Comparison of ENCODE assay signal across 17 cellular contexts in genomic region chr17:75396781-75397180, GRCh38. TPM values are rescaled to one million over a fixed set of nuclear protein-coding genes. Genes with fewer than 3 reads are reported as not detected.
A peak's percentile ranks its signal among the peaks of the same experiment; 100 is the strongest.
DNase-seq lines count a peak whose midpoint lies in the region; ATAC-seq, FAIRE-seq and TF ChIP-seq lines count a peak whose summit lies in the region.
"Had no signal": no experiment of that assay in that cellular context is flagged by ENCODE, and none has a peak within 500 bp of the region (broad histone marks: within the 10 kb centered on the region; RNA-seq: fewer than 3 reads in every experiment).

No MANE protein-coding gene starts in this region.

- peak overlapping the region; percentile 92 for H3K27ac Mint-ChIP-seq in activated T-cell treated with anti-CD3 and anti-CD28 coated beads, Interleukin-2, amount 50 U/mL, for 24 hours
- H3K27ac Mint-ChIP-seq in astrocyte (ENCODE audit: unreplicated experiment), result peak overlapping the region; percentile 41
- H3K27ac Mint-ChIP-seq in stimulated activated memory B cell treated with anti-CD40 and anti-IgM and Interleukin-4, amounts not matched to agents 10 μg/mL and 1 μg/mL and 100 μg/mL, for 72 hours, result peak overlapping the region; percentile 53

- no peaks in the 10 kb centered on the region for H3K27me3 Mint-ChIP-seq in activated T-cell treated with anti-CD3 and anti-CD28 coated beads, Interleukin-2, amount 50 U/mL, for 24 hours
- H3K27me3 Mint-ChIP-seq in astrocyte (ENCODE audit: low read depth, unreplicated experiment), result no peaks in the 10 kb centered on the region
- no peaks in the 10 kb centered on the region for H3K27me3 Mint-ChIP-seq in stimulated activated memory B cell treated with anti-CD40 and anti-IgM and Interleukin-4, amounts not matched to agents 10 μg/mL and 1 μg/mL and 100 μg/mL, for 72 hours

- peaks cover 98% of the 10 kb centered on the region for H4K20me1 ChIP-seq in OCI-LY3 (ENCODE audit: insufficient read depth, low read length)
- H4K20me1 ChIP-seq in astrocyte (ENCODE audit: insufficient read depth, low read length), result peaks cover 75% of the 10 kb centered on the region

- H3K9me3 ChIP-seq in OCI-LY3 (ENCODE audit: insufficient read depth, low read length) (no peaks in the 10 kb centered on the region), astrocyte (ENCODE audit: insufficient read depth, low read depth, low read length) (no peaks in the 10 kb centered on the region), gastroesophageal sphincter (no peaks in the 10 kb centered on the region)
- H3K9me3 ChIP-seq: A549, colonic mucosa had no signal

- TF ChIP-seq CTCF in OCI-LY3 (IDR thresholded peaks at IDR 0.05; ENCODE audit: low read depth, low read length) (no peak), astrocyte (IDR thresholded peaks at IDR 0.05; ENCODE audit: insufficient read depth, low read depth, low read length) (no peak), gastroesophageal sphincter (IDR thresholded peaks at IDR 0.05) (no peak)

- FAIRE-seq in astrocyte (lab: Jason Lieb, UNC), result no peak
- FAIRE-seq: A549 had no signal

- no peak overlapping the region for H2AFZ ChIP-seq in OCI-LY3 (ENCODE audit: low read depth, low read length)
- no peak overlapping the region for H2AFZ ChIP-seq in astrocyte (ENCODE audit: low read depth, low read length)

- DNase-seq in activated T-cell treated with anti-CD3 and anti-CD28 coated beads, Interleukin-2, amount 50 U/mL, for 24 hours, result no peak
- DNase-seq in activated T-cell treated with anti-CD3 and anti-CD28 coated beads for 4 hours, result no peak
- DNase-seq in astrocyte (ENCODE audit: low read depth), result no peak
- DNase-seq in NCI-H2171 treated with DMSO at 0.1 percent for 48 hours (lab: John Stamatoyannopoulos, UW), result no peak
- DNase-seq: activated CD8-positive, alpha-beta memory T cell treated with anti-CD3 and anti-CD28 coated beads for 24 hours; colonic mucosa; hippocampal formation; IMR-90; NCI-H1694; NCI-H69; substantia nigra; T-helper 9 cell had no signal

- peaks cover 47% of the 10 kb centered on the region for H3K36me3 Mint-ChIP-seq in activated T-cell treated with anti-CD3 and anti-CD28 coated beads, Interleukin-2, amount 50 U/mL, for 24 hours (ENCODE audit: low read depth)
- H3K36me3 Mint-ChIP-seq in astrocyte (ENCODE audit: low read depth, unreplicated experiment), result peaks cover 1% of the 10 kb centered on the region
- H3K36me3 Mint-ChIP-seq in stimulated activated memory B cell treated with anti-CD40 and anti-IgM and Interleukin-4, amounts not matched to agents 10 μg/mL and 1 μg/mL and 100 μg/mL, for 72 hours, result peaks cover 45% of the 10 kb centered on the region

- no peak overlapping the region for H3K9ac ChIP-seq in OCI-LY3 (ENCODE audit: low read length)
- H3K9ac ChIP-seq in astrocyte (ENCODE audit: low read length), result no peak overlapping the region

- H3K9me3 Mint-ChIP-seq in activated T-cell treated with anti-CD3 and anti-CD28 coated beads, Interleukin-2, amount 50 U/mL, for 24 hours, result no peaks in the 10 kb centered on the region
- H3K9me3 Mint-ChIP-seq in astrocyte (ENCODE audit: unreplicated experiment), result no peaks in the 10 kb centered on the region
- H3K9me3 Mint-ChIP-seq in stimulated activated memory B cell treated with anti-CD40 and anti-IgM and Interleukin-4, amounts not matched to agents 10 μg/mL and 1 μg/mL and 100 μg/mL, for 72 hours, result no peaks in the 10 kb centered on the region

- no peak overlapping the region for H3K4me3 Mint-ChIP-seq in activated T-cell treated with anti-CD3 and anti-CD28 coated beads, Interleukin-2, amount 50 U/mL, for 24 hours
- H3K4me3 Mint-ChIP-seq in astrocyte (ENCODE audit: unreplicated experiment), result no peak overlapping the region
- peak overlapping the region; percentile 71 for H3K4me3 Mint-ChIP-seq in stimulated activated memory B cell treated with anti-CD40 and anti-IgM and Interleukin-4, amounts not matched to agents 10 μg/mL and 1 μg/mL and 100 μg/mL, for 72 hours

- 42 to 50% methylated on average over 2 of the region's 2 CpGs for WGBS in gastroesophageal sphincter (ENCODE audit: low coverage in 1 of 2), 2 donors

- H3K36me3 ChIP-seq in OCI-LY3 (replicated peaks; ENCODE audit: low read depth, low read length) (peaks cover 34% of the 10 kb centered on the region), astrocyte (ENCODE audit: insufficient read depth, low read length) (no peaks in the 10 kb centered on the region), gastroesophageal sphincter (no peaks in the 10 kb centered on the region)
- H3K36me3 ChIP-seq: colonic mucosa had no signal

- H3K27me3 ChIP-seq in OCI-LY3 (ENCODE audit: low read depth, low read length) (no peaks in the 10 kb centered on the region), astrocyte (ENCODE audit: insufficient read depth, low read length) (no peaks in the 10 kb centered on the region), gastroesophageal sphincter (no peaks in the 10 kb centered on the region)
- H3K27me3 ChIP-seq: colonic mucosa had no signal

- H3K4me1 ChIP-seq in OCI-LY3 (ENCODE audit: low read length) (peaks cover 47% of the 10 kb centered on the region), astrocyte (ENCODE audit: insufficient read depth, low read length) (peaks cover 21% of the 10 kb centered on the region), gastroesophageal sphincter (peaks cover 8 to 76% (median 16%) of the 10 kb centered on the region in 3 donors)

- TF ChIP-seq POLR2A in gastroesophageal sphincter (IDR thresholded peaks at IDR 0.05), result no peak

- ATAC-seq in stimulated activated memory B cell treated with anti-CD40 and anti-IgM and Interleukin-4, amounts not matched to agents 10 μg/mL and 1 μg/mL and 100 μg/mL, for 72 hours, result no peak
- ATAC-seq in HG02588 (IDR thresholded peaks at IDR 0.05; ENCODE audit: unreplicated experiment) (no peak), gastroesophageal sphincter (no peak)
- ATAC-seq: A549 had no signal

- H3K27ac ChIP-seq in OCI-LY3 (ENCODE audit: low read length) (peak overlapping the region; percentile 48), astrocyte (ENCODE audit: low read depth, low read length) (no peak overlapping the region), gastroesophageal sphincter (no peak overlapping the region)
- H3K27ac ChIP-seq: colonic mucosa had no signal

- no peak for TF ChIP-seq EP300 in gastroesophageal sphincter (IDR thresholded peaks at IDR 0.05)

- H3K79me2 ChIP-seq in OCI-LY3 (ENCODE audit: low read length) (peaks cover 100% of the 10 kb centered on the region), astrocyte (ENCODE audit: insufficient read depth, low read length) (peaks cover 95% of the 10 kb centered on the region)

- H3K4me3 ChIP-seq in OCI-LY3 (ENCODE audit: low read length), result 0 out of 2 replicates have a peak overlapping the region, but pooled peaks have one; percentile 4
- no peak overlapping the region for H3K4me3 ChIP-seq in astrocyte (ENCODE audit: insufficient read depth, low read depth, low read length)
- no peak overlapping the region for H3K4me3 ChIP-seq in gastroesophageal sphincter
- H3K4me3 ChIP-seq: A549, colonic mucosa had no signal

- peak overlapping the region; percentile 98 for H3K4me2 ChIP-seq in OCI-LY3 (ENCODE audit: low read length)
- no peak overlapping the region for H3K4me2 ChIP-seq in astrocyte (ENCODE audit: low read length)
- H3K4me2 ChIP-seq: A549 had no signal

- H3K4me1 Mint-ChIP-seq in activated T-cell treated with anti-CD3 and anti-CD28 coated beads, Interleukin-2, amount 50 U/mL, for 24 hours (ENCODE audit: low read depth), result peaks cover 77% of the 10 kb centered on the region
- peaks cover 23% of the 10 kb centered on the region for H3K4me1 Mint-ChIP-seq in astrocyte (ENCODE audit: low read depth, unreplicated experiment)
- H3K4me1 Mint-ChIP-seq in stimulated activated memory B cell treated with anti-CD40 and anti-IgM and Interleukin-4, amounts not matched to agents 10 μg/mL and 1 μg/mL and 100 μg/mL, for 72 hours, result peaks cover 90% of the 10 kb centered on the region

RNA-seq across cellular contexts. Expression of gene GRB2, which starts 8.7 kb away (rescaled TPM):
- 152 and 168 TPM in 2 replicates for total RNA-seq in astrocyte
- total RNA-seq in gastroesophageal sphincter, result 100 to 1,000 TPM in 2 of 4 donors, 10 to 100 TPM in 2; 80.6 to 113 (median 97.6) TPM

RNA-seq across cellular contexts. Expression of gene TMEM94, which starts 59.7 kb away (rescaled TPM):
- total RNA-seq in astrocyte, result 52.4 and 54.5 TPM in 2 replicates
- total RNA-seq in gastroesophageal sphincter, result 10 to 100 TPM; 31.0 to 50.3 (median 42.8) TPM

Comparison
In these comparisons a context has a peak if more than half of its experiments do, and no peak if none do; other contexts are left out.
1. H3K27ac Mint-ChIP-seq: peak in every context shown above with its lines; median percentile 92 in activated T-cell treated with anti-CD3 and anti-CD28 coated beads, Interleukin-2, amount 50 U/mL, for 24 hours; 53 in stimulated activated memory B cell treated with anti-CD40 and anti-IgM and Interleukin-4, amounts not matched to agents 10 μg/mL and 1 μg/mL and 100 μg/mL, for 72 hours; 41 in astrocyte.